Comparison of ENCODE assay signal across 1 cellular context in the genomic region with DNA sequence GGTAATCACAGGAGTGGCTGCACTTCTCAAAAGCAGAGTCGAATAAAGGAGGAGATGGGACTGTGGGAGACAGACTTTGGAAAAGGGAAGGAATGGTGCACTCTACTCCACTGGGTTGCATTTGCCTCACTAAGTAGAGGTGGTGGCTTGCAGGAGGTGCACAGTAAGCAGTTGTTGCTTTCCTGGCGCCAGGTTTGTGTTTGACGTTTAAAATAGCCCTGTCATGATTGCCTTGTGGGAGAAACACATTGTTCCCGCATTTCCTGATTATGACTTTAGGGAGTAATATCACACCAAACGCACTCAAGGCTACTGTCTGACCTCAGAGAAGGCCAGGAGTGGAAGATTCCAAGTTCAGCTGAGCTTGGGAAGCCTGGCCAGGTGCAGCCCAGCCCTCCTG.
TF ChIP-seq lines count a peak whose summit lies in the region.

No MANE protein-coding gene starts in this region.

TF ChIP-seq in GM23338, 12 proteins besides CTCF, POLR2A, EP300 and RAD21 (continued from another document):
- TF ChIP-seq, protein P1, sequence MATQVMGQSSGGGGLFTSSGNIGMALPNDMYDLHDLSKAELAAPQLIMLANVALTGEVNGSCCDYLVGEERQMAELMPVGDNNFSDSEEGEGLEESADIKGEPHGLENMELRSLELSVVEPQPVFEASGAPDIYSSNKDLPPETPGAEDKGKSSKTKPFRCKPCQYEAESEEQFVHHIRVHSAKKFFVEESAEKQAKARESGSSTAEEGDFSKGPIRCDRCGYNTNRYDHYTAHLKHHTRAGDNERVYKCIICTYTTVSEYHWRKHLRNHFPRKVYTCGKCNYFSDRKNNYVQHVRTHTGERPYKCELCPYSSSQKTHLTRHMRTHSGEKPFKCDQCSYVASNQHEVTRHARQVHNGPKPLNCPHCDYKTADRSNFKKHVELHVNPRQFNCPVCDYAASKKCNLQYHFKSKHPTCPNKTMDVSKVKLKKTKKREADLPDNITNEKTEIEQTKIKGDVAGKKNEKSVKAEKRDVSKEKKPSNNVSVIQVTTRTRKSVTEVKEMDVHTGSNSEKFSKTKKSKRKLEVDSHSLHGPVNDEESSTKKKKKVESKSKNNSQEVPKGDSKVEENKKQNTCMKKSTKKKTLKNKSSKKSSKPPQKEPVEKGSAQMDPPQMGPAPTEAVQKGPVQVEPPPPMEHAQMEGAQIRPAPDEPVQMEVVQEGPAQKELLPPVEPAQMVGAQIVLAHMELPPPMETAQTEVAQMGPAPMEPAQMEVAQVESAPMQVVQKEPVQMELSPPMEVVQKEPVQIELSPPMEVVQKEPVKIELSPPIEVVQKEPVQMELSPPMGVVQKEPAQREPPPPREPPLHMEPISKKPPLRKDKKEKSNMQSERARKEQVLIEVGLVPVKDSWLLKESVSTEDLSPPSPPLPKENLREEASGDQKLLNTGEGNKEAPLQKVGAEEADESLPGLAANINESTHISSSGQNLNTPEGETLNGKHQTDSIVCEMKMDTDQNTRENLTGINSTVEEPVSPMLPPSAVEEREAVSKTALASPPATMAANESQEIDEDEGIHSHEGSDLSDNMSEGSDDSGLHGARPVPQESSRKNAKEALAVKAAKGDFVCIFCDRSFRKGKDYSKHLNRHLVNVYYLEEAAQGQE (IDR thresholded peaks at IDR 0.05; ENCODE audit: unreplicated experiment) = no peak
